ENCODE assay signal across 19 cellular contexts in genomic region chr2:102117488-102117887, GRCh38. TPM values are rescaled to one million over a fixed set of nuclear protein-coding genes. Genes with fewer than 3 reads are reported as not detected.
DNase-seq lines count a peak whose midpoint lies in the region; ATAC-seq and TF ChIP-seq lines count a peak whose summit lies in the region.
"Had no signal": no experiment of that assay in that cellular context is flagged by ENCODE, and none has a peak within 500 bp of the region (broad histone marks: within the 10 kb centered on the region; RNA-seq: fewer than 3 reads in every experiment).

No MANE protein-coding gene starts in this region.

- intact Hi-C loops in left ventricle myocardium inferior (cut with micrococcal nuclease) (no loop called here), cardiac septum (cut with DNase I) (loop anchor here (5.0 kb wide), 1 partner anchor 45 kb away; no protein-coding TSS in a partner anchor), upper lobe of right lung (cut with DNase I) (no loop called here)

- H3K27ac ChIP-seq in left ventricle myocardium inferior (replicated peaks): peak overlapping the region; percentile 68
- H3K27ac ChIP-seq in upper lobe of right lung: peak overlapping the region; percentile 39

- no peak for DNase-seq in left ventricle myocardium inferior
- DNase-seq in cardiac septum (ENCODE audit: low spot score): no peak
- DNase-seq in astrocyte of the cerebellum (ENCODE audit: low read depth): peak; percentile 89
- peak; percentile 81 for DNase-seq in kidney glomerular epithelial cell (lab: John Stamatoyannopoulos, UW)
- no peak for DNase-seq in upper lobe of right lung
- no peak for DNase-seq in NCI-H2081 (lab: John Stamatoyannopoulos, UW)
- DNase-seq in SK-N-DZ (ENCODE audit: low spot score): no peak
- DNase-seq: activated CD4-positive, alpha-beta T cell treated with anti-CD3 and anti-CD28 coated beads for 48 hours; activated CD8-positive, alpha-beta memory T cell treated with anti-CD3 and anti-CD28 coated beads, Interleukin-2, amount 50 U/mL, for 4 hours; activated gamma-delta T cell treated with Interleukin-2 at 50 U/mL for 16 hours; anterior cingulate cortex; CD8-positive, alpha-beta T cell; HCEC 1CT; hypothalamus; MG63; NCI-H1436 treated with DMSO at 0.1 percent for 48 hours; retina; RPMI8226 had no signal

- in situ Hi-C loops in astrocyte of the cerebellum (cut with HindIII; ENCODE audit: low sequenced_read_pairs): no loop called here

- peaks cover 20% of the 10 kb centered on the region for H3K4me1 ChIP-seq in left ventricle myocardium inferior
- H3K4me1 ChIP-seq in upper lobe of right lung: peaks cover 72% of the 10 kb centered on the region

- H3K9me3 ChIP-seq in left ventricle myocardium inferior (replicated peaks): no peaks in the 10 kb centered on the region
- no peaks in the 10 kb centered on the region for H3K9me3 ChIP-seq in upper lobe of right lung
- H3K9me3 ChIP-seq: MG63 had no signal

- H3K4me3 ChIP-seq in left ventricle myocardium inferior: no peak overlapping the region
- no peak overlapping the region for H3K4me3 ChIP-seq in astrocyte of the cerebellum (ENCODE audit: low read depth, low read length)
- H3K4me3 ChIP-seq in upper lobe of right lung: no peak overlapping the region
- H3K4me3 ChIP-seq: MG63 had no signal

- H3K36me3 ChIP-seq in left ventricle myocardium inferior (no peaks in the 10 kb centered on the region), upper lobe of right lung (no peaks in the 10 kb centered on the region)

- TF ChIP-seq CTCF in left ventricle myocardium inferior (IDR thresholded peaks at IDR 0.05; ENCODE audit: borderline replicate concordance): no peak
- TF ChIP-seq CTCF in astrocyte of the cerebellum (IDR thresholded peaks at IDR 0.05; ENCODE audit: low read depth, low read length, missing control alignments): no peak
- no peak for TF ChIP-seq CTCF in upper lobe of right lung (IDR thresholded peaks at IDR 0.05)

- no peak for ATAC-seq in upper lobe of right lung
- ATAC-seq in GM19452 (IDR thresholded peaks at IDR 0.05; ENCODE audit: unreplicated experiment): no peak
- ATAC-seq: CD8-positive, alpha-beta T cell had no signal

- H3K27me3 ChIP-seq in left ventricle myocardium inferior (ENCODE audit: low read depth) (no peaks in the 10 kb centered on the region), upper lobe of right lung (no peaks in the 10 kb centered on the region)
- H3K27me3 ChIP-seq: MG63 had no signal

RNA-seq across cellular contexts. Expression of gene IL1R1, which starts 25.1 kb away (rescaled TPM):
- total RNA-seq in left ventricle myocardium inferior (22.6 TPM), cardiac septum (27.7 TPM), upper lobe of right lung (196 TPM)
- polyA plus RNA-seq in SK-N-DZ (2014; cell fraction: cytosol; rRNA removed): not detected in 2 replicates
- polyA plus RNA-seq in SK-N-DZ (2014; cell fraction: nucleus; rRNA removed): not detected in 2 replicates

Comparison
In these comparisons a context has a peak if more than half of its experiments do, and no peak if none do; other contexts are left out.
1. DNase-seq: peak in astrocyte of the cerebellum (single experiment) and kidney glomerular epithelial cell (single experiment); none in left ventricle myocardium inferior (single experiment), cardiac septum (single experiment), upper lobe of right lung (single experiment), NCI-H2081 (0 of 2) and SK-N-DZ (single experiment).